Comparison of ENCODE assay signal across 10 cellular contexts in genomic region chr19:35755160-35755549, GRCh38. TPM values are rescaled to one million over a fixed set of nuclear protein-coding genes. Genes with fewer than 3 reads are reported as not detected.
DNase-seq lines count a peak whose midpoint lies in the region; ATAC-seq and TF ChIP-seq lines count a peak whose summit lies in the region.
"Had no signal": no experiment of that assay in that cellular context is flagged by ENCODE, and none has a peak within 500 bp of the region (broad histone marks: within the 10 kb centered on the region; RNA-seq: fewer than 3 reads in every experiment).

No MANE protein-coding gene starts in this region.

- H3K4me3 ChIP-seq in AG04450 (ENCODE audit: low read depth, low read length) (peak overlapping the region; percentile 66; the same call in 1 of the 2 replicates), IMR-90 (ENCODE audit: insufficient read depth, low read depth, low read length) (peak overlapping the region; percentile 50), fibroblast of lung (replicated peaks in 1 of 4; ENCODE audit: control extremely low read depth in 1 of 4, insufficient read depth in 1 of 4, low read depth in 3 of 4, low read length in 4 of 4) (peak overlapping the region; percentile 25 to 83 (median 38)), neural progenitor cell (peak overlapping the region; percentile 89)
- H3K4me3 ChIP-seq: SJSA1 had no signal

- H3K4me2 ChIP-seq in IMR-90 (ENCODE audit: low read depth, low read length), result peak overlapping the region; percentile 93
- H3K4me2 ChIP-seq in fibroblast of lung (ENCODE audit: extremely low read depth, insufficient read depth, low read length), result peak overlapping the region; percentile 85
- H3K4me2 ChIP-seq in neural progenitor cell, result peak overlapping the region; percentile 80

- peak overlapping the region; percentile 25; the same call in 1 of the 2 replicates for H2BK120ac ChIP-seq in IMR-90 (ENCODE audit: low read depth, low read length)

- no TSS peak for BruUV-seq in IMR-90 (replicated peaks; lab: Mats Ljungman, UMichigan)

- H2BK20ac ChIP-seq in IMR-90 (ENCODE audit: low read depth, low read length), result no peak overlapping the region

- dilution Hi-C loops in IMR-90 (cut with HindIII; ENCODE audit: low sequenced_read_pairs, unreplicated experiment), result no loop called here

- TF ChIP-seq CTCF in AG04450 (IDR thresholded peaks at IDR 0.05; ENCODE audit: low read depth, low read length), result no peak
- no peak for TF ChIP-seq CTCF in IMR-90 (conservative IDR thresholded peaks at IDR 0.05; ENCODE audit: low read depth, low read length)
- no peak for TF ChIP-seq CTCF in fibroblast of lung (conservative IDR thresholded peaks at IDR 0.05 in 1 of 2, IDR thresholded peaks at IDR 0.05 in 1 of 2; ENCODE audit: low read depth in 1 of 2, low read length in 2 of 2)
- TF ChIP-seq CTCF in neural progenitor cell (IDR thresholded peaks at IDR 0.05), result no peak
- TF ChIP-seq CTCF in omental fat pad (IDR thresholded peaks at IDR 0.05), result no peak

- H3K36me3 Mint-ChIP-seq in neural progenitor cell, result peaks cover 4% of the 10 kb centered on the region

- peak overlapping the region; percentile 73 for H3K14ac ChIP-seq in IMR-90 (replicated peaks; ENCODE audit: low read depth, low read length)

- H2AK9ac ChIP-seq in IMR-90 (replicated peaks; ENCODE audit: low read depth, low read length, poor library complexity), result peak overlapping the region; percentile 95

- H3K9ac ChIP-seq in IMR-90 (ENCODE audit: low read depth, low read length) (peak overlapping the region; percentile 52; the same call in 1 of the 2 replicates), fibroblast of lung (ENCODE audit: insufficient read depth, low read length) (peak overlapping the region; percentile 94), neural progenitor cell (no peak overlapping the region)

- H3K27me3 Mint-ChIP-seq in neural progenitor cell (ENCODE audit: insufficient read depth, low read depth), result peaks cover 7% of the 10 kb centered on the region

- no peak overlapping the region; the same call in 1 of the 2 replicates for H3K18ac ChIP-seq in IMR-90 (ENCODE audit: low read depth, low read length)

- no peak overlapping the region for H2BK15ac ChIP-seq in IMR-90 (ENCODE audit: low read depth, low read length)

- peak overlapping the region; percentile 11 for H3K27ac ChIP-seq in AG04450 (ENCODE audit: low read depth, low read length)
- peak overlapping the region; percentile 39 for H3K27ac ChIP-seq in IMR-90 (ENCODE audit: insufficient read depth, low read length)
- H3K27ac ChIP-seq in fibroblast of lung (ENCODE audit: insufficient read depth, low read length), result peak overlapping the region; percentile 99
- H3K27ac ChIP-seq in neural progenitor cell, result no peak overlapping the region
- H3K27ac ChIP-seq: SJSA1 had no signal

- CTCF ChIA-PET in AG04450 (lab: Charles Lee) (no interaction called here), IMR-90 (lab: Yijun Ruan, JAX) (no interaction called here)

- TF ChIP-seq RAD21 in IMR-90 (IDR thresholded peaks at IDR 0.05; ENCODE audit: low read length), result no peak

- peak overlapping the region; percentile 9; the same call in 1 of the 2 replicates for H4K5ac ChIP-seq in IMR-90 (ENCODE audit: low read depth, low read length)

- in situ Hi-C loops in IMR-90 (cut with MboI; ENCODE audit: low sequenced_read_pairs), result no loop called here

- peak overlapping the region; percentile 12 to 80; a peak in 2 of 4 replicates for H4K8ac ChIP-seq in IMR-90 (ENCODE audit: low read depth in 2 of 2, low read length in 2 of 2)

- H3K4me1 Mint-ChIP-seq in neural progenitor cell, result peaks cover 26% of the 10 kb centered on the region

- intact Hi-C loops in IMR-90 (cut with micrococcal nuclease), result loop anchor here (5.0 kb wide), 1 partner anchor 177 kb away; no protein-coding TSS in a partner anchor

- peaks cover 24% of the 10 kb centered on the region for H3K79me2 ChIP-seq in fibroblast of lung (ENCODE audit: control insufficient read depth, insufficient read depth, low read length)
- H3K79me2 ChIP-seq in neural progenitor cell (ENCODE audit: low read depth), result peaks cover 16% of the 10 kb centered on the region

- peaks cover 13% of the 10 kb centered on the region for H3K4me1 ChIP-seq in IMR-90 (ENCODE audit: control insufficient read depth, insufficient read depth, low read length)
- H3K4me1 ChIP-seq in fibroblast of lung (ENCODE audit: control insufficient read depth, extremely low read depth, insufficient read depth, low read length), result peaks cover 17% of the 10 kb centered on the region
- peaks cover 6% of the 10 kb centered on the region for H3K4me1 ChIP-seq in neural progenitor cell

- peaks cover 28 to 68% of the 10 kb centered on the region in 2 experiments; a peak in 3 of 4 replicates for H3K79me1 ChIP-seq in IMR-90 (ENCODE audit: low read depth in 1 of 2, low read length in 2 of 2)

- peak overlapping the region; percentile 92 for H2AK5ac ChIP-seq in IMR-90 (ENCODE audit: low read depth, low read length)

- H3K4ac ChIP-seq in IMR-90 (ENCODE audit: low read depth, low read length), result peak overlapping the region; percentile 79

- H3K4me3 Mint-ChIP-seq in neural progenitor cell, result no peak overlapping the region

- no peak overlapping the region for H3K27ac Mint-ChIP-seq in neural progenitor cell

- DNase-seq in AG04450 (ENCODE audit: low read depth, low spot score) (no peak), IMR-90 (no peak), fibroblast of lung (ENCODE audit: low read depth in 2 of 2) (no peak), neural progenitor cell (ENCODE audit: low spot score) (no peak), cerebellar cortex (ENCODE audit: low spot score) (no peak), omental fat pad (ENCODE audit: low spot score) (no peak)
- DNase-seq: foreskin melanocyte had no signal

- H3K27me3 ChIP-seq in AG04450 (ENCODE audit: control insufficient read depth, insufficient read depth, low read length), result no peaks in the 10 kb centered on the region
- H3K27me3 ChIP-seq in IMR-90 (ENCODE audit: control insufficient read depth, insufficient read depth, low read length), result no peaks in the 10 kb centered on the region
- no peaks in the 10 kb centered on the region for H3K27me3 ChIP-seq in fibroblast of lung (ENCODE audit: control insufficient read depth, insufficient read depth, low read length)
- H3K27me3 ChIP-seq in neural progenitor cell, result peaks cover 27% of the 10 kb centered on the region
- H3K27me3 ChIP-seq: SJSA1 had no signal

- no peaks in the 10 kb centered on the region for H3K9me3 ChIP-seq in AG04450 (ENCODE audit: control insufficient read depth, insufficient read depth, low read length)
- H3K9me3 ChIP-seq in IMR-90 (ENCODE audit: control insufficient read depth, insufficient read depth, low read length), result no peaks in the 10 kb centered on the region
- no peaks in the 10 kb centered on the region for H3K9me3 ChIP-seq in fibroblast of lung (ENCODE audit: control insufficient read depth, insufficient read depth, low read depth, low read length)
- H3K9me3 ChIP-seq in neural progenitor cell (ENCODE audit: low read depth), result no peaks in the 10 kb centered on the region
- H3K9me3 ChIP-seq: SJSA1 had no signal

- H3K9me1 ChIP-seq in IMR-90 (ENCODE audit: insufficient read depth, low read length), result peaks cover 16% of the 10 kb centered on the region; the same call in 1 of the 2 replicates

- no peak overlapping the region for H3K56ac ChIP-seq in IMR-90 (ENCODE audit: extremely low read depth, insufficient read depth, low read length)

- POLR2A ChIA-PET in AG04450 (lab: Yijun Ruan, JAX) (no interaction called here), IMR-90 (lab: Charles Lee; ENCODE audit: unreplicated experiment) (no interaction called here)

- H4K20me1 ChIP-seq in IMR-90 (ENCODE audit: insufficient read depth, low read length) (peaks cover 6% of the 10 kb centered on the region; the same call in 1 of the 2 replicates), fibroblast of lung (ENCODE audit: control insufficient read depth, extremely low read depth, insufficient read depth, low read length) (no peaks in the 10 kb centered on the region), neural progenitor cell (ENCODE audit: low read depth) (peaks cover 15% of the 10 kb centered on the region)

- ATAC-seq in IMR-90 (ENCODE audit: low read depth) (peak; percentile 0), HG02852 (IDR thresholded peaks at IDR 0.05; ENCODE audit: unreplicated experiment) (no peak), HG03025 (IDR thresholded peaks at IDR 0.05; ENCODE audit: low FRiP score, unreplicated experiment) (no peak), omental fat pad (ENCODE audit: low FRiP score) (no peak)

- 28% methylated on average over 7 of the region's 16 CpGs; no CpG with 5 or more reads in 1 of the 2 experiments for WGBS in IMR-90 (ENCODE audit: extremely low coverage in 2 of 2, insufficient read length in 1 of 2), 2 experiments

- peak overlapping the region; percentile 96 for H2AFZ ChIP-seq in IMR-90 (replicated peaks; ENCODE audit: low read length, poor library complexity)
- H2AFZ ChIP-seq in fibroblast of lung (ENCODE audit: low read length), result no peak overlapping the region
- no peak overlapping the region for H2AFZ ChIP-seq in neural progenitor cell (replicated peaks)

- no peaks in the 10 kb centered on the region for H3K9me3 Mint-ChIP-seq in neural progenitor cell

- peak overlapping the region; percentile 82; the same call in 1 of the 2 replicates for H3K23ac ChIP-seq in IMR-90 (ENCODE audit: low read depth, low read length)

- H3F3A ChIP-seq in neural progenitor cell (ENCODE audit: low read depth), result peaks cover 13% of the 10 kb centered on the region

- peak overlapping the region; percentile 96 for H2BK5ac ChIP-seq in IMR-90 (ENCODE audit: low read depth, low read length, poor library complexity, severe bottlenecking)

- TF ChIP-seq POLR2A in IMR-90 (IDR thresholded peaks at IDR 0.05; ENCODE audit: low read depth, low read length), result peak; percentile 13; the same call in 1 of the 2 replicates

- H4K91ac ChIP-seq in IMR-90 (ENCODE audit: insufficient read depth, low read depth, low read length), result peak overlapping the region; percentile 52; the same call in 1 of the 2 replicates

- H3K36me3 ChIP-seq in IMR-90 (ENCODE audit: control insufficient read depth, insufficient read depth, low read length), result peaks cover 29% of the 10 kb centered on the region; the same call in 1 of the 2 replicates
- H3K36me3 ChIP-seq in fibroblast of lung (ENCODE audit: control insufficient read depth, insufficient read depth, low read length), result peaks cover 26% of the 10 kb centered on the region
- H3K36me3 ChIP-seq in neural progenitor cell, result no peaks in the 10 kb centered on the region

RNA-seq across cellular contexts. Expression of gene HSPB6, which starts 1.7 kb away (rescaled TPM):
- 31.7 and 46.5 TPM in 2 replicates for polyA plus RNA-seq in AG04450 (2011; rRNA removed)
- polyA minus RNA-seq in AG04450 (2011; rRNA and poly(A)+ RNA removed), result 43.4 and 58.9 TPM in 2 replicates
- total RNA-seq in IMR-90 (2012; rRNA removed), result 5.7 and 6.9 TPM in 2 replicates
- polyA plus RNA-seq in IMR-90 (2012; rRNA removed), result 188 and 206 TPM in 2 replicates
- 289 and 477 TPM in 2 replicates for polyA plus RNA-seq in IMR-90 (2012; cell fraction: cytosol; rRNA removed)
- 108 and 164 TPM in 2 replicates for polyA plus RNA-seq in IMR-90 (2012; cell fraction: nucleus; rRNA removed; ENCODE audit: low replicate concordance)
- 47.8 and 54.3 TPM in 2 replicates for total RNA-seq in fibroblast of lung
- polyA plus RNA-seq in fibroblast of lung, result 53.1 and 71.0 TPM in 2 replicates
- 463 and 468 TPM in 2 replicates for polyA plus RNA-seq in fibroblast of lung (2012)
- 247 and 355 TPM in 2 replicates for polyA minus RNA-seq in fibroblast of lung (ENCODE audit: low replicate concordance)
- not detected in 2 replicates for total RNA-seq in neural progenitor cell (ENCODE audit: low replicate concordance)
- 100 to 1,000 TPM; 107 to 203 (median 128) TPM for total RNA-seq in omental fat pad
- total RNA-seq: SJSA1 had no signal

RNA-seq across cellular contexts. Expression of gene PROSER3, which starts 2.8 kb away (rescaled TPM):
- polyA plus RNA-seq in AG04450 (2011; rRNA removed) (5.2 and 7.1 TPM in 2 replicates), IMR-90 (2012; rRNA removed) (17.9 and 21.8 TPM in 2 replicates), fibroblast of lung (8.1 and 12.9 TPM in 2 replicates)
- polyA minus RNA-seq in AG04450 (2011; rRNA and poly(A)+ RNA removed), result 11.4 and 15.4 TPM in 2 replicates
- total RNA-seq in IMR-90 (2012; rRNA removed) (3.3 and 5.4 TPM in 2 replicates), fibroblast of lung (2.6 and 3.8 TPM in 2 replicates), neural progenitor cell (ENCODE audit: low replicate concordance) (7.1 and 13.4 TPM in 2 replicates), omental fat pad (1 to 10 TPM; 3.7 to 7.5 (median 5.3) TPM)
- polyA plus RNA-seq in IMR-90 (2012; cell fraction: cytosol; rRNA removed), result 8.2 and 11.7 TPM in 2 replicates
- polyA plus RNA-seq in IMR-90 (2012; cell fraction: nucleus; rRNA removed; ENCODE audit: low replicate concordance), result 49.4 and 79.7 TPM in 2 replicates
- polyA plus RNA-seq in fibroblast of lung (2012), result 11.1 and 13.3 TPM in 2 replicates
- 104 and 114 TPM in 2 replicates for polyA minus RNA-seq in fibroblast of lung (ENCODE audit: low replicate concordance)

RNA-seq across cellular contexts. Expression of gene LIN37, which starts 6.8 kb away (rescaled TPM):
- polyA plus RNA-seq in AG04450 (2011; rRNA removed), result 5.5 and 7.6 TPM in 2 replicates
- 14.8 and 14.9 TPM in 2 replicates for polyA minus RNA-seq in AG04450 (2011; rRNA and poly(A)+ RNA removed)
- total RNA-seq in IMR-90 (2012; rRNA removed), result 12.7 and 12.8 TPM in 2 replicates
- polyA plus RNA-seq in IMR-90 (2012; rRNA removed), result 17.2 and 23.1 TPM in 2 replicates
- polyA plus RNA-seq in IMR-90 (2012; cell fraction: cytosol; rRNA removed), result 23.5 and 32.0 TPM in 2 replicates
- polyA plus RNA-seq in IMR-90 (2012; cell fraction: nucleus; rRNA removed; ENCODE audit: low replicate concordance), result 62.1 and 105 TPM in 2 replicates
- total RNA-seq in fibroblast of lung, result 6.4 and 10.0 TPM in 2 replicates
- polyA plus RNA-seq in fibroblast of lung, result 8.5 and 10.3 TPM in 2 replicates
- 13.8 and 14.6 TPM in 2 replicates for polyA plus RNA-seq in fibroblast of lung (2012)
- polyA minus RNA-seq in fibroblast of lung (ENCODE audit: low replicate concordance), result 6.5 and 22.3 TPM in 2 replicates
- 11.4 and 12.4 TPM in 2 replicates for total RNA-seq in neural progenitor cell (ENCODE audit: low replicate concordance)
- 10 to 100 TPM; 11.3 to 18.3 (median 15.6) TPM for total RNA-seq in omental fat pad

RNA-seq across cellular contexts. Expression of gene PSENEN, which starts 9.7 kb away (rescaled TPM):
- polyA plus RNA-seq in AG04450 (2011; rRNA removed) (41.0 and 52.7 TPM in 2 replicates), IMR-90 (2012; rRNA removed) (47.0 and 59.1 TPM in 2 replicates), fibroblast of lung (31.4 and 35.5 TPM in 2 replicates)
- 23.2 and 25.2 TPM in 2 replicates for polyA minus RNA-seq in AG04450 (2011; rRNA and poly(A)+ RNA removed)
- total RNA-seq in IMR-90 (2012; rRNA removed) (8.6 and 9.0 TPM in 2 replicates), fibroblast of lung (15.7 and 16.0 TPM in 2 replicates), neural progenitor cell (ENCODE audit: low replicate concordance) (10.9 and 29.6 TPM in 2 replicates), omental fat pad (10 to 100 TPM; 28.1 to 58.6 (median 37.9) TPM)
- 37.3 and 47.2 TPM in 2 replicates for polyA plus RNA-seq in IMR-90 (2012; cell fraction: cytosol; rRNA removed)
- 8.1 and 11.5 TPM in 2 replicates for polyA plus RNA-seq in IMR-90 (2012; cell fraction: nucleus; rRNA removed; ENCODE audit: low replicate concordance)
- 51.7 and 65.5 TPM in 2 replicates for polyA plus RNA-seq in fibroblast of lung (2012)
- polyA minus RNA-seq in fibroblast of lung (ENCODE audit: low replicate concordance), result 49.0 and 51.5 TPM in 2 replicates

RNA-seq across cellular contexts. Expression of gene U2AF1L4, which starts 9.9 kb away (rescaled TPM):
- polyA plus RNA-seq in AG04450 (2011; rRNA removed) (10.2 and 11.8 TPM in 2 replicates), IMR-90 (2012; rRNA removed) (15.0 and 15.6 TPM in 2 replicates), fibroblast of lung (11.9 and 13.8 TPM in 2 replicates)
- polyA minus RNA-seq in AG04450 (2011; rRNA and poly(A)+ RNA removed), result 9.7 and 9.9 TPM in 2 replicates
- total RNA-seq in IMR-90 (2012; rRNA removed) (6.1 and 8.1 TPM in 2 replicates), fibroblast of lung (5.9 and 9.1 TPM in 2 replicates), neural progenitor cell (ENCODE audit: low replicate concordance) (17.2 and 27.9 TPM in 2 replicates), omental fat pad (10 to 100 TPM; 18.4 to 23.8 (median 22.9) TPM)
- 10.4 and 13.4 TPM in 2 replicates for polyA plus RNA-seq in IMR-90 (2012; cell fraction: cytosol; rRNA removed)
- polyA plus RNA-seq in IMR-90 (2012; cell fraction: nucleus; rRNA removed; ENCODE audit: low replicate concordance), result 55.1 and 76.6 TPM in 2 replicates
- polyA plus RNA-seq in fibroblast of lung (2012), result 11.6 and 13.2 TPM in 2 replicates
- polyA minus RNA-seq in fibroblast of lung (ENCODE audit: low replicate concordance), result 6.2 and 9.7 TPM in 2 replicates

Comparison
In these comparisons a context has a peak if more than half of its experiments do, and no peak if none do; other contexts are left out.
1. H3K4me3 ChIP-seq: peak in every context shown above with its lines; median percentile 89 in neural progenitor cell; 66 in AG04450; 50 in IMR-90; 38 in fibroblast of lung.